Comparison of ENCODE assay signal across 8 cellular contexts in genomic region chr2:108556581-108556980, GRCh38. TPM values are rescaled to one million over a fixed set of nuclear protein-coding genes. Genes with fewer than 3 reads are reported as not detected.
A peak's percentile ranks its signal among the peaks of the same experiment; 100 is the strongest.
DNase-seq lines count a peak whose midpoint lies in the region; ATAC-seq, FAIRE-seq and TF ChIP-seq lines count a peak whose summit lies in the region.
"Not testable (repeated sequence)": the region's sequence is repeated elsewhere in the genome, so short reads cannot be mapped to it uniquely, and the experiment has no call there.

No MANE protein-coding gene starts in this region.

- not testable (repeated sequence) for H3K4me2 ChIP-seq in HepG2 (ENCODE audit: low read depth, low read length)

- TF ChIP-seq EP300 in HepG2 (IDR thresholded peaks at IDR 0.05; ENCODE audit: low read depth in 2 of 2, low read length in 2 of 2); HepG2 (CRISPR knock-in tag; IDR thresholded peaks at IDR 0.05; ENCODE audit: borderline replicate concordance): not testable (repeated sequence)

- not testable (repeated sequence) for H3K4me3 ChIP-seq in bronchial epithelial cell (ENCODE audit: low read depth, low read length); HepG2 (replicated peaks in 1 of 3; ENCODE audit: insufficient read depth in 1 of 3, low read depth in 2 of 3, low read length in 3 of 3); psoas muscle; stomach smooth muscle (ENCODE audit: low read length in 2 of 2)

- TF ChIP-seq RAD21 in HepG2 (CRISPR knock-in tag; IDR thresholded peaks at IDR 0.05), result not testable (repeated sequence)

- FAIRE-seq in bronchial epithelial cell (lab: Jason Lieb, UNC); HepG2 (lab: Jason Lieb, UNC): not testable (repeated sequence)

- TF ChIP-seq CTCF in bronchial epithelial cell (IDR thresholded peaks at IDR 0.05; ENCODE audit: insufficient read depth, low read length, severe bottlenecking); HepG2 (CRISPR knock-in tag; IDR thresholded peaks at IDR 0.05); psoas muscle (IDR thresholded peaks at IDR 0.05): not testable (repeated sequence)

- TSS peak; percentile 6 for BruUV-seq in HepG2 (replicated peaks; lab: Mats Ljungman, UMichigan)

- not testable (repeated sequence) for H3K9me3 ChIP-seq in HepG2 (ENCODE audit: low read length); psoas muscle; stomach smooth muscle (ENCODE audit: control insufficient read depth in 2 of 2, low read length in 2 of 2)

- not testable (repeated sequence) for H3K9ac ChIP-seq in HepG2 (ENCODE audit: insufficient read depth, low read depth, low read length); stomach smooth muscle (ENCODE audit: low read length in 2 of 2)

- peaks cover 86% of the 10 kb centered on the region for H3K79me2 ChIP-seq in HepG2 (ENCODE audit: insufficient read depth, low read length)

- POLR2A ChIA-PET in HepG2 (lab: Yijun Ruan, JAX), result not testable (repeated sequence)

- 93% methylated on average over 2 of the region's 2 CpGs for WGBS in HepG2 (ENCODE audit: low lambda C conversion rate)
- 26 to 64% (median 50%) methylated on average over 2 of the region's 2 CpGs for WGBS in psoas muscle, 3 donors

- not testable (repeated sequence) for H4K20me1 ChIP-seq in HepG2 (ENCODE audit: insufficient read depth, low read length)

- H3K36me3 ChIP-seq in bronchial epithelial cell (ENCODE audit: control insufficient read depth, insufficient read depth, low read length); HepG2 (replicated peaks in 1 of 2; ENCODE audit: control insufficient read depth in 1 of 2, insufficient read depth in 2 of 2, low read length in 2 of 2); psoas muscle (ENCODE audit: insufficient read depth in 1 of 2, low read depth in 1 of 2); stomach smooth muscle (ENCODE audit: control insufficient read depth in 2 of 2, insufficient read depth in 2 of 2, low read length in 2 of 2): not testable (repeated sequence)

- TF ChIP-seq POLR2A in HepG2 (IDR thresholded peaks at IDR 0.05; ENCODE audit: insufficient read depth in 1 of 2, low read depth in 2 of 2, low read length in 2 of 2), result not testable (repeated sequence)

- H3K4me1 ChIP-seq in HepG2 (ENCODE audit: insufficient read depth, low read length) (peaks cover 34% of the 10 kb centered on the region), psoas muscle (peaks cover 68% of the 10 kb centered on the region), stomach smooth muscle (ENCODE audit: control insufficient read depth, insufficient read depth, low read length) (peaks cover 50% of the 10 kb centered on the region)

- not testable (repeated sequence) for H2AFZ ChIP-seq in HepG2 (ENCODE audit: low read length)

- not testable (repeated sequence) for ATAC-seq in left ventricle myocardium superior, HepG2
- ATAC-seq in psoas muscle, result peak in 1 of 4 donors; percentile 8

- CTCF ChIA-PET in HepG2 (lab: Yijun Ruan, JAX; ENCODE audit: low intra/inter-chr PET ratio, low total read pairs), result not testable (repeated sequence)

- in situ Hi-C loops in HepG2 (cut with HindIII; ENCODE audit: extremely low pct_ligation_motif_present, low pct_unique_long_range_greater_than_20kb), result not testable (repeated sequence)

- not testable (repeated sequence) for H3K27ac ChIP-seq in HepG2 (ENCODE audit: extremely low read length, insufficient read depth, low read length)
- H3K27ac ChIP-seq in psoas muscle (peak overlapping the region; percentile 62), stomach smooth muscle (ENCODE audit: low read length) (peak overlapping the region; percentile 37)

- DNase-seq in ELF-1 (ENCODE audit: low read depth, low spot score) (peak; percentile 74), RPMI7951 (ENCODE audit: low read depth) (peak; percentile 55), bronchial epithelial cell (ENCODE audit: low read depth) (peak; percentile 43), fibroblast of gingiva (ENCODE audit: low read depth) (peak; percentile 67), left ventricle myocardium superior (peak; percentile 43)
- not testable (repeated sequence) for DNase-seq in HepG2 (ENCODE audit: low spot score); psoas muscle

- intact Hi-C loops in left ventricle myocardium superior (cut with micrococcal nuclease); HepG2 (cut with micrococcal nuclease; ENCODE audit: unreplicated experiment); psoas muscle (cut with DNase I): not testable (repeated sequence)

- H3K27me3 ChIP-seq in bronchial epithelial cell (ENCODE audit: control insufficient read depth, insufficient read depth, low read length); HepG2 (ENCODE audit: control insufficient read depth in 1 of 2, insufficient read depth in 2 of 2, low read length in 2 of 2); psoas muscle (ENCODE audit: insufficient read depth in 3 of 3, low read length in 2 of 3); stomach smooth muscle (ENCODE audit: control insufficient read depth in 1 of 2, insufficient read depth in 2 of 2, low read length in 2 of 2): not testable (repeated sequence)

RNA-seq across cellular contexts. Expression of gene LIMS1, which starts 22.3 kb away (rescaled TPM):
- total RNA-seq in RPMI7951 (2014; rRNA removed; shearing (Covaris generic)), result 56.1 and 66.0 TPM in 2 replicates
- total RNA-seq in bronchial epithelial cell (42.1 and 62.1 TPM in 2 replicates), left ventricle myocardium superior (74.3 TPM), HepG2 (2016; rRNA removed; fragmentation: Illumina TruSeq; extraction: Trizol) (38.3 and 55.1 TPM in 2 replicates), psoas muscle (100 to 1,000 TPM in 3 of 4 donors, 10 to 100 TPM in 1; 55.1 to 219 (median 182) TPM)
- total RNA-seq in HepG2 (2016; cell fraction: cytosol; rRNA removed; fragmentation: Illumina TruSeq; extraction: Trizol; ENCODE audit: low read depth), result 10.2 and 12.7 TPM in 2 replicates
- total RNA-seq in HepG2 (2016; cell fraction: insoluble cytoplasmic fraction; rRNA removed; fragmentation: Illumina TruSeq; extraction: Trizol), result 40.2 and 51.8 TPM in 2 replicates
- total RNA-seq in HepG2 (2016; cell fraction: membrane; rRNA removed; fragmentation: Illumina TruSeq; extraction: Trizol), result 32.3 and 32.6 TPM in 2 replicates
- total RNA-seq in HepG2 (2016; cell fraction: nucleus; rRNA removed; fragmentation: Illumina TruSeq; extraction: Trizol), result 18.8 and 25.1 TPM in 2 replicates
- polyA plus RNA-seq in HepG2 (2011; rRNA removed) (35.5 and 49.6 TPM in 2 replicates), psoas muscle (100 to 1,000 TPM in 1 of 3 donors, 10 to 100 TPM in 2; 50.5 to 287 (median 63.5) TPM)
- polyA plus RNA-seq in HepG2 (2011; cell fraction: cytosol; rRNA removed), result 46.5 and 60.1 TPM in 2 replicates
- polyA plus RNA-seq in HepG2 (2011; cell fraction: nucleus; rRNA removed), result 11.1 and 16.1 TPM in 2 replicates
- 35.5 and 39.6 TPM in 2 replicates for polyA plus RNA-seq in HepG2 (2012)
- polyA plus RNA-seq in HepG2 (2016; cell fraction: cytosol; fragmentation: Illumina TruSeq; extraction: Trizol; ENCODE audit: low read depth), result 5.7 and 6.2 TPM in 2 replicates
- polyA plus RNA-seq in HepG2 (2016; cell fraction: insoluble cytoplasmic fraction; fragmentation: Illumina TruSeq; extraction: Trizol; ENCODE audit: low read depth), result 48.3 and 50.6 TPM in 2 replicates
- 17.0 and 18.1 TPM in 2 replicates for polyA plus RNA-seq in HepG2 (2016; cell fraction: membrane; fragmentation: Illumina TruSeq; extraction: Trizol; ENCODE audit: low read depth)
- 23.1 and 23.2 TPM in 2 replicates for polyA plus RNA-seq in HepG2 (2016; cell fraction: nucleus; fragmentation: Illumina TruSeq; extraction: Trizol; ENCODE audit: insufficient read depth, low read depth)
- polyA minus RNA-seq in HepG2 (2011; rRNA and poly(A)+ RNA removed; ENCODE audit: low replicate concordance), result 29.4 and 67.4 TPM in 2 replicates
- 30.8 and 52.6 TPM in 2 replicates for polyA minus RNA-seq in HepG2 (2011; cell fraction: cytosol; rRNA and poly(A)+ RNA removed)
- polyA minus RNA-seq in HepG2 (2011; cell fraction: nucleus; rRNA and poly(A)+ RNA removed), result 33.3 and 35.3 TPM in 2 replicates
